ENCODE assay signal across 17 cellular contexts in genomic region chr19:10546817-10547216, GRCh38. TPM values are rescaled to one million over a fixed set of nuclear protein-coding genes. Genes with fewer than 3 reads are reported as not detected.
A peak's percentile ranks its signal among the peaks of the same experiment; 100 is the strongest.
DNase-seq lines count a peak whose midpoint lies in the region; ATAC-seq, FAIRE-seq and TF ChIP-seq lines count a peak whose summit lies in the region.
"Had no signal": no experiment of that assay in that cellular context is flagged by ENCODE, and none has a peak within 500 bp of the region (broad histone marks: within the 10 kb centered on the region; RNA-seq: fewer than 3 reads in every experiment).

No MANE protein-coding gene starts in this region.

- H3K4me2 ChIP-seq in HepG2 (ENCODE audit: low read depth, low read length) (no peak overlapping the region), PC-3 (ENCODE audit: low read length) (no peak overlapping the region)
- H3K4me2 ChIP-seq: KMS-11 had no signal

- no peak for TF ChIP-seq POLR2A in HepG2 (IDR thresholded peaks at IDR 0.05; ENCODE audit: insufficient read depth in 1 of 2, low read depth in 2 of 2, low read length in 2 of 2)
- TF ChIP-seq POLR2A in right lobe of liver (IDR thresholded peaks at IDR 0.05) = no peak

- H3K4me1 ChIP-seq in HepG2 (ENCODE audit: insufficient read depth, low read length) = peaks cover 17% of the 10 kb centered on the region
- peaks cover 0 to 13% (median 2%) of the 10 kb centered on the region in 4 donors for H3K4me1 ChIP-seq in right lobe of liver
- H3K4me1 ChIP-seq in PC-3 (ENCODE audit: insufficient read depth, low read length) = 0 out of 2 replicates have a peak, but pooled peaks cover 9% of the 10 kb centered on the region

- H3K27ac Mint-ChIP-seq in stimulated activated effector memory CD8-positive, alpha-beta T cell treated with anti-CD3 and anti-CD28 coated beads, Interleukin-12 subunit alpha, Interleukin-12 subunit beta, amount 100 ng/mL, for 72 hours = no peak overlapping the region

- no peaks in the 10 kb centered on the region for H4K20me1 ChIP-seq in HepG2 (ENCODE audit: insufficient read depth, low read length)
- no peaks in the 10 kb centered on the region for H4K20me1 ChIP-seq in PC-3 (ENCODE audit: low read length)

- POLR2A ChIA-PET in HepG2 (lab: Yijun Ruan, JAX) (no interaction called here), PC-3 (lab: Charles Lee; ENCODE audit: unreplicated experiment) (no interaction called here)

- BruUV-seq in HepG2 (replicated peaks; lab: Mats Ljungman, UMichigan) (TSS peak; percentile 42), PC-3 (replicated peaks; lab: Mats Ljungman, UMichigan) (no TSS peak)

- intact Hi-C loops in HepG2 (cut with micrococcal nuclease; ENCODE audit: unreplicated experiment) = no loop called here
- intact Hi-C loops in right lobe of liver (cut with DNase I) = no loop called here
- intact Hi-C loops in PC-3 (cut with micrococcal nuclease) = no loop called here

- H3K9me2 ChIP-seq in PC-3 (replicated peaks; ENCODE audit: low read length) = no peaks in the 10 kb centered on the region

- no peak overlapping the region for H3K27ac ChIP-seq in HepG2 (ENCODE audit: extremely low read length, insufficient read depth, low read length)
- H3K27ac ChIP-seq in right lobe of liver = no peak overlapping the region
- H3K27ac ChIP-seq in PC-3 (ENCODE audit: low read length) = no peak overlapping the region
- H3K27ac ChIP-seq: 22Rv1; BLaER1 treated with 17β-estradiol and CSF1 and Interleukin-3, amounts not matched to agents 10 nM and 100 nM; KMS-11 had no signal

- no peak for TF ChIP-seq RAD21 in HepG2 (CRISPR knock-in tag; IDR thresholded peaks at IDR 0.05)

- H3K27me3 ChIP-seq in HepG2 (ENCODE audit: control insufficient read depth in 1 of 2, insufficient read depth in 2 of 2, low read length in 2 of 2) (no peaks in the 10 kb centered on the region), right lobe of liver (no peaks in the 10 kb centered on the region), PC-3 (ENCODE audit: low read length) (no peaks in the 10 kb centered on the region)
- H3K27me3 ChIP-seq: BLaER1 treated with 17β-estradiol and CSF1 and Interleukin-3, amounts not matched to agents 10 nM and 100 nM; MG63 had no signal

- H3K36me3 ChIP-seq in HepG2 (replicated peaks in 1 of 2; ENCODE audit: control insufficient read depth in 1 of 2, insufficient read depth in 2 of 2, low read length in 2 of 2) (peaks cover 3 to 30% of the 10 kb centered on the region in 2 experiments; a peak in 3 of 5 replicates), right lobe of liver (peaks cover 0 to 47% (median 7%) of the 10 kb centered on the region in 4 donors), PC-3 (ENCODE audit: low read depth, low read length) (peaks cover 7% of the 10 kb centered on the region; the same call in 1 of the 2 replicates)

- H3F3A ChIP-seq in PC-3 (ENCODE audit: low read length, unreplicated experiment) = no peaks in the 10 kb centered on the region

- TF ChIP-seq CTCF in HepG2 (CRISPR knock-in tag; IDR thresholded peaks at IDR 0.05) (no peak), right lobe of liver (IDR thresholded peaks at IDR 0.05) (no peak), PC-3 (conservative IDR thresholded peaks at IDR 0.05; ENCODE audit: low read depth, low read length) (no peak)

- H2AFZ ChIP-seq in HepG2 (ENCODE audit: low read length) = no peak overlapping the region
- H2AFZ ChIP-seq in PC-3 (ENCODE audit: low read length) = no peak overlapping the region

- H3K9me3 ChIP-seq in HepG2 (ENCODE audit: low read length) (no peaks in the 10 kb centered on the region), right lobe of liver (no peaks in the 10 kb centered on the region), PC-3 (ENCODE audit: low read length) (no peaks in the 10 kb centered on the region)
- H3K9me3 ChIP-seq: BLaER1 treated with 17β-estradiol and CSF1 and Interleukin-3, amounts not matched to agents 10 nM and 100 nM; MG63 had no signal

- no peaks in the 10 kb centered on the region for H3K79me2 ChIP-seq in HepG2 (ENCODE audit: insufficient read depth, low read length)
- peaks cover 26% of the 10 kb centered on the region for H3K79me2 ChIP-seq in PC-3 (ENCODE audit: low read length)

- H3K36me3 Mint-ChIP-seq in stimulated activated effector memory CD8-positive, alpha-beta T cell treated with anti-CD3 and anti-CD28 coated beads, Interleukin-12 subunit alpha, Interleukin-12 subunit beta, amount 100 ng/mL, for 72 hours = peaks cover 63% of the 10 kb centered on the region

- WGBS in HepG2 (ENCODE audit: low lambda C conversion rate) = 93% methylated on average over 17 of the region's 17 CpGs
- WGBS in right lobe of liver (ENCODE audit: insufficient coverage, low coverage, low lambda C conversion rate, missing lambda C conversion rate) = no CpG with 5 or more reads among the region's 17 CpGs

- CTCF ChIA-PET in HepG2 (lab: Yijun Ruan, JAX; ENCODE audit: low intra/inter-chr PET ratio, low total read pairs) = no interaction called here
- CTCF ChIA-PET in PC-3 (lab: Charles Lee) = no interaction called here

- TF ChIP-seq EP300 in HepG2 (IDR thresholded peaks at IDR 0.05; ENCODE audit: low read depth in 2 of 2, low read length in 2 of 2) (no peak), HepG2 (CRISPR knock-in tag; IDR thresholded peaks at IDR 0.05; ENCODE audit: borderline replicate concordance) (no peak)

- ATAC-seq in HepG2 (no peak), right lobe of liver (no peak), PC-3 (no peak)
- ATAC-seq in stimulated activated effector memory CD8-positive, alpha-beta T cell treated with anti-CD3 and anti-CD28 coated beads, Interleukin-12 subunit alpha, Interleukin-12 subunit beta, amount 100 ng/mL, for 72 hours = no peak

- H3K4me3 ChIP-seq in HepG2 (replicated peaks in 1 of 3; ENCODE audit: insufficient read depth in 1 of 3, low read depth in 2 of 3, low read length in 3 of 3) (no peak overlapping the region), right lobe of liver (no peak overlapping the region), PC-3 (ENCODE audit: low read length) (no peak overlapping the region)
- H3K4me3 ChIP-seq: BLaER1 treated with 17β-estradiol and CSF1 and Interleukin-3, amounts not matched to agents 10 nM and 100 nM; MG63 had no signal

- H3K4me3 Mint-ChIP-seq in stimulated activated effector memory CD8-positive, alpha-beta T cell treated with anti-CD3 and anti-CD28 coated beads, Interleukin-12 subunit alpha, Interleukin-12 subunit beta, amount 100 ng/mL, for 72 hours = no peak overlapping the region

- H3K9me3 Mint-ChIP-seq in stimulated activated effector memory CD8-positive, alpha-beta T cell treated with anti-CD3 and anti-CD28 coated beads, Interleukin-12 subunit alpha, Interleukin-12 subunit beta, amount 100 ng/mL, for 72 hours = no peaks in the 10 kb centered on the region

- no peak for FAIRE-seq in HepG2 (lab: Jason Lieb, UNC)
- FAIRE-seq: H1 had no signal

- DNase-seq in HepG2 (ENCODE audit: low spot score) (no peak), right lobe of liver (no peak), PC-3 (no peak)
- DNase-seq in stimulated activated effector memory CD8-positive, alpha-beta T cell treated with anti-CD3 and anti-CD28 coated beads, Interleukin-12 subunit alpha, Interleukin-12 subunit beta, amount 100 ng/mL, for 72 hours (ENCODE audit: low spot score in 2 of 2) = no peak
- DNase-seq: DMS153, EL, MG63, NCI-H1092 treated with DMSO at 0.1 percent for 48 hours, NCI-H1694, NCI-H2107, NCI-H226, NCI-H526 treated with DMSO at 0.1 percent for 48 hours, OCI-M1 had no signal

- peaks cover 18% of the 10 kb centered on the region for H3K4me1 Mint-ChIP-seq in stimulated activated effector memory CD8-positive, alpha-beta T cell treated with anti-CD3 and anti-CD28 coated beads, Interleukin-12 subunit alpha, Interleukin-12 subunit beta, amount 100 ng/mL, for 72 hours

- no peak overlapping the region for H3K9ac ChIP-seq in HepG2 (ENCODE audit: insufficient read depth, low read depth, low read length)
- H3K9ac ChIP-seq in PC-3 (ENCODE audit: low read length) = no peak overlapping the region
- H3K9ac ChIP-seq: KMS-11 had no signal

- in situ Hi-C loops in HepG2 (cut with HindIII; ENCODE audit: extremely low pct_ligation_motif_present, low pct_unique_long_range_greater_than_20kb) = no loop called here

RNA-seq across cellular contexts. Expression of gene ATG4D, which starts 3.1 kb away (rescaled TPM):
- total RNA-seq in HepG2 (2016; rRNA removed; fragmentation: Illumina TruSeq; extraction: Trizol) (9.3 and 19.0 TPM in 2 replicates), right lobe of liver (10 to 100 TPM in 4 of 6 experiments, 1 to 10 TPM in 2; 8.1 to 19.7 (median 11.8) TPM), PC-3 (2014; rRNA removed) (53.2 and 65.9 TPM in 2 replicates)
- total RNA-seq in HepG2 (2016; cell fraction: cytosol; rRNA removed; fragmentation: Illumina TruSeq; extraction: Trizol; ENCODE audit: low read depth) = 20.9 and 26.1 TPM in 2 replicates
- total RNA-seq in HepG2 (2016; cell fraction: insoluble cytoplasmic fraction; rRNA removed; fragmentation: Illumina TruSeq; extraction: Trizol) = 8.3 and 18.7 TPM in 2 replicates
- 35.4 and 38.3 TPM in 2 replicates for total RNA-seq in HepG2 (2016; cell fraction: membrane; rRNA removed; fragmentation: Illumina TruSeq; extraction: Trizol)
- 17.2 TPM in 2 replicates for total RNA-seq in HepG2 (2016; cell fraction: nucleus; rRNA removed; fragmentation: Illumina TruSeq; extraction: Trizol)
- polyA plus RNA-seq in HepG2 (2011; rRNA removed) = 17.8 and 22.9 TPM in 2 replicates
- 16.1 and 23.3 TPM in 2 replicates for polyA plus RNA-seq in HepG2 (2011; cell fraction: cytosol; rRNA removed)
- 60.1 and 73.0 TPM in 2 replicates for polyA plus RNA-seq in HepG2 (2011; cell fraction: nucleus; rRNA removed)
- 16.8 and 18.5 TPM in 2 replicates for polyA plus RNA-seq in HepG2 (2012)
- polyA plus RNA-seq in HepG2 (2016; cell fraction: cytosol; fragmentation: Illumina TruSeq; extraction: Trizol; ENCODE audit: low read depth) = 22.2 and 28.5 TPM in 2 replicates
- polyA plus RNA-seq in HepG2 (2016; cell fraction: insoluble cytoplasmic fraction; fragmentation: Illumina TruSeq; extraction: Trizol; ENCODE audit: low read depth) = 11.1 and 14.6 TPM in 2 replicates
- 29.9 and 35.4 TPM in 2 replicates for polyA plus RNA-seq in HepG2 (2016; cell fraction: membrane; fragmentation: Illumina TruSeq; extraction: Trizol; ENCODE audit: low read depth)
- 35.0 and 45.7 TPM in 2 replicates for polyA plus RNA-seq in HepG2 (2016; cell fraction: nucleus; fragmentation: Illumina TruSeq; extraction: Trizol; ENCODE audit: insufficient read depth, low read depth)
- 33.4 and 51.6 TPM in 2 replicates for polyA minus RNA-seq in HepG2 (2011; rRNA and poly(A)+ RNA removed; ENCODE audit: low replicate concordance)
- polyA minus RNA-seq in HepG2 (2011; cell fraction: cytosol; rRNA and poly(A)+ RNA removed) = 18.5 and 22.9 TPM in 2 replicates
- polyA minus RNA-seq in HepG2 (2011; cell fraction: nucleus; rRNA and poly(A)+ RNA removed) = 13.3 and 16.9 TPM in 2 replicates

RNA-seq across cellular contexts. Expression of gene KRI1, which starts 19.0 kb away (rescaled TPM):
- total RNA-seq in HepG2 (2016; rRNA removed; fragmentation: Illumina TruSeq; extraction: Trizol) = 10.2 and 11.7 TPM in 2 replicates
- 2.3 and 3.1 TPM in 2 replicates for total RNA-seq in HepG2 (2016; cell fraction: cytosol; rRNA removed; fragmentation: Illumina TruSeq; extraction: Trizol; ENCODE audit: low read depth)
- 8.4 and 12.8 TPM in 2 replicates for total RNA-seq in HepG2 (2016; cell fraction: insoluble cytoplasmic fraction; rRNA removed; fragmentation: Illumina TruSeq; extraction: Trizol)
- 3.2 and 3.9 TPM in 2 replicates for total RNA-seq in HepG2 (2016; cell fraction: membrane; rRNA removed; fragmentation: Illumina TruSeq; extraction: Trizol)
- 9.0 and 10.0 TPM in 2 replicates for total RNA-seq in HepG2 (2016; cell fraction: nucleus; rRNA removed; fragmentation: Illumina TruSeq; extraction: Trizol)
- polyA plus RNA-seq in HepG2 (2011; rRNA removed) = 9.1 and 12.7 TPM in 2 replicates
- 4.8 and 4.9 TPM in 2 replicates for polyA plus RNA-seq in HepG2 (2011; cell fraction: cytosol; rRNA removed)
- 29.3 and 32.2 TPM in 2 replicates for polyA plus RNA-seq in HepG2 (2011; cell fraction: nucleus; rRNA removed)
- 12.5 and 15.9 TPM in 2 replicates for polyA plus RNA-seq in HepG2 (2012)
- 1.9 and 2.1 TPM in 2 replicates for polyA plus RNA-seq in HepG2 (2016; cell fraction: cytosol; fragmentation: Illumina TruSeq; extraction: Trizol; ENCODE audit: low read depth)
- 11.0 and 12.8 TPM in 2 replicates for polyA plus RNA-seq in HepG2 (2016; cell fraction: insoluble cytoplasmic fraction; fragmentation: Illumina TruSeq; extraction: Trizol; ENCODE audit: low read depth)
- 3.0 and 4.1 TPM in 2 replicates for polyA plus RNA-seq in HepG2 (2016; cell fraction: membrane; fragmentation: Illumina TruSeq; extraction: Trizol; ENCODE audit: low read depth)
- 59.6 and 63.0 TPM in 2 replicates for polyA plus RNA-seq in HepG2 (2016; cell fraction: nucleus; fragmentation: Illumina TruSeq; extraction: Trizol; ENCODE audit: insufficient read depth, low read depth)
- 12.6 and 33.9 TPM in 2 replicates for polyA minus RNA-seq in HepG2 (2011; rRNA and poly(A)+ RNA removed; ENCODE audit: low replicate concordance)
- polyA minus RNA-seq in HepG2 (2011; cell fraction: cytosol; rRNA and poly(A)+ RNA removed) = 5.1 and 8.9 TPM in 2 replicates
- 8.8 and 9.8 TPM in 2 replicates for polyA minus RNA-seq in HepG2 (2011; cell fraction: nucleus; rRNA and poly(A)+ RNA removed)
- total RNA-seq in right lobe of liver = 1 to 10 TPM; 5.8 to 9.6 (median 8.5) TPM
- total RNA-seq in PC-3 (2014; rRNA removed) = 52.9 and 72.6 TPM in 2 replicates

RNA-seq across cellular contexts. Expression of gene CDKN2D, which starts 22.0 kb away (rescaled TPM):
- total RNA-seq in HepG2 (2016; rRNA removed; fragmentation: Illumina TruSeq; extraction: Trizol) (4.8 and 5.4 TPM in 2 replicates), right lobe of liver (1 to 10 TPM in 4 of 6 experiments, under 1 TPM in 2; 0.97 to 2.8 (median 2.0) TPM), PC-3 (2014; rRNA removed) (17.1 and 22.5 TPM in 2 replicates)
- total RNA-seq in HepG2 (2016; cell fraction: cytosol; rRNA removed; fragmentation: Illumina TruSeq; extraction: Trizol; ENCODE audit: low read depth) = 4.1 and 5.0 TPM in 2 replicates
- 4.8 and 5.1 TPM in 2 replicates for total RNA-seq in HepG2 (2016; cell fraction: insoluble cytoplasmic fraction; rRNA removed; fragmentation: Illumina TruSeq; extraction: Trizol)
- total RNA-seq in HepG2 (2016; cell fraction: membrane; rRNA removed; fragmentation: Illumina TruSeq; extraction: Trizol) = 7.2 and 8.5 TPM in 2 replicates
- total RNA-seq in HepG2 (2016; cell fraction: nucleus; rRNA removed; fragmentation: Illumina TruSeq; extraction: Trizol) = 2.6 and 3.2 TPM in 2 replicates
- polyA plus RNA-seq in HepG2 (2011; rRNA removed) = 8.0 and 8.6 TPM in 2 replicates
- polyA plus RNA-seq in HepG2 (2011; cell fraction: cytosol; rRNA removed) = 9.2 and 13.0 TPM in 2 replicates
- 7.4 and 7.6 TPM in 2 replicates for polyA plus RNA-seq in HepG2 (2011; cell fraction: nucleus; rRNA removed)
- 2.5 and 6.6 TPM in 2 replicates for polyA plus RNA-seq in HepG2 (2012)
- polyA plus RNA-seq in HepG2 (2016; cell fraction: cytosol; fragmentation: Illumina TruSeq; extraction: Trizol; ENCODE audit: low read depth) = 6.2 and 7.7 TPM in 2 replicates
- 6.3 and 8.0 TPM in 2 replicates for polyA plus RNA-seq in HepG2 (2016; cell fraction: insoluble cytoplasmic fraction; fragmentation: Illumina TruSeq; extraction: Trizol; ENCODE audit: low read depth)
- 8.2 and 8.7 TPM in 2 replicates for polyA plus RNA-seq in HepG2 (2016; cell fraction: membrane; fragmentation: Illumina TruSeq; extraction: Trizol; ENCODE audit: low read depth)
- 11.5 and 12.4 TPM in 2 replicates for polyA plus RNA-seq in HepG2 (2016; cell fraction: nucleus; fragmentation: Illumina TruSeq; extraction: Trizol; ENCODE audit: insufficient read depth, low read depth)
- polyA minus RNA-seq in HepG2 (2011; rRNA and poly(A)+ RNA removed; ENCODE audit: low replicate concordance) = 7.8 and 7.9 TPM in 2 replicates
- 1.8 and 2.3 TPM in 2 replicates for polyA minus RNA-seq in HepG2 (2011; cell fraction: cytosol; rRNA and poly(A)+ RNA removed)
- polyA minus RNA-seq in HepG2 (2011; cell fraction: nucleus; rRNA and poly(A)+ RNA removed) = 0.39 and 0.87 TPM in 2 replicates

RNA-seq across cellular contexts. Expression of gene S1PR5, which starts 29.6 kb away (rescaled TPM):
- total RNA-seq in HepG2 (2016; rRNA removed; fragmentation: Illumina TruSeq; extraction: Trizol) = not detected in 2 replicates
- not detected in 2 replicates for total RNA-seq in HepG2 (2016; cell fraction: cytosol; rRNA removed; fragmentation: Illumina TruSeq; extraction: Trizol; ENCODE audit: low read depth)
- 0.09 TPM in 1 of 2 replicates, not detected in the other for total RNA-seq in HepG2 (2016; cell fraction: insoluble cytoplasmic fraction; rRNA removed; fragmentation: Illumina TruSeq; extraction: Trizol)
- not detected in 2 replicates for total RNA-seq in HepG2 (2016; cell fraction: membrane; rRNA removed; fragmentation: Illumina TruSeq; extraction: Trizol)
- not detected in 2 replicates for total RNA-seq in HepG2 (2016; cell fraction: nucleus; rRNA removed; fragmentation: Illumina TruSeq; extraction: Trizol)
- polyA plus RNA-seq in HepG2 (2011; rRNA removed) = 0.04 TPM in 1 of 2 replicates, not detected in the other
- polyA plus RNA-seq in HepG2 (2011; cell fraction: cytosol; rRNA removed) = 0.04 TPM in 1 of 2 replicates, not detected in the other
- not detected in 2 replicates for polyA plus RNA-seq in HepG2 (2011; cell fraction: nucleus; rRNA removed)
- polyA plus RNA-seq in HepG2 (2012) = not detected in 2 replicates
- not detected in 2 replicates for polyA plus RNA-seq in HepG2 (2016; cell fraction: cytosol; fragmentation: Illumina TruSeq; extraction: Trizol; ENCODE audit: low read depth)
- not detected in 2 replicates for polyA plus RNA-seq in HepG2 (2016; cell fraction: insoluble cytoplasmic fraction; fragmentation: Illumina TruSeq; extraction: Trizol; ENCODE audit: low read depth)
- polyA plus RNA-seq in HepG2 (2016; cell fraction: membrane; fragmentation: Illumina TruSeq; extraction: Trizol; ENCODE audit: low read depth) = not detected in 2 replicates
- polyA plus RNA-seq in HepG2 (2016; cell fraction: nucleus; fragmentation: Illumina TruSeq; extraction: Trizol; ENCODE audit: insufficient read depth, low read depth) = not detected in 2 replicates
- polyA minus RNA-seq in HepG2 (2011; rRNA and poly(A)+ RNA removed; ENCODE audit: low replicate concordance) = 0.72 TPM in 1 of 2 replicates, not detected in the other
- not detected in 2 replicates for polyA minus RNA-seq in HepG2 (2011; cell fraction: cytosol; rRNA and poly(A)+ RNA removed)
- not detected in 2 replicates for polyA minus RNA-seq in HepG2 (2011; cell fraction: nucleus; rRNA and poly(A)+ RNA removed)
- under 1 TPM in 5 of 6 experiments, not detected in 1; 0.20 to 0.43 (median 0.35) TPM for total RNA-seq in right lobe of liver
- 2.4 and 4.1 TPM in 2 replicates for total RNA-seq in PC-3 (2014; rRNA removed)

RNA-seq across cellular contexts. Expression of gene AP1M2, which starts 40.3 kb away (rescaled TPM):
- total RNA-seq in HepG2 (2016; rRNA removed; fragmentation: Illumina TruSeq; extraction: Trizol) (76.8 and 82.9 TPM in 2 replicates), right lobe of liver (1 to 10 TPM in 2 of 6 experiments, under 1 TPM in 4; 0.35 to 2.5 (median 0.75) TPM), PC-3 (2014; rRNA removed) (43.9 and 50.0 TPM in 2 replicates)
- total RNA-seq in HepG2 (2016; cell fraction: cytosol; rRNA removed; fragmentation: Illumina TruSeq; extraction: Trizol; ENCODE audit: low read depth) = 118 and 125 TPM in 2 replicates
- 76.9 and 81.0 TPM in 2 replicates for total RNA-seq in HepG2 (2016; cell fraction: insoluble cytoplasmic fraction; rRNA removed; fragmentation: Illumina TruSeq; extraction: Trizol)
- total RNA-seq in HepG2 (2016; cell fraction: membrane; rRNA removed; fragmentation: Illumina TruSeq; extraction: Trizol) = 155 and 171 TPM in 2 replicates
- 20.9 and 33.5 TPM in 2 replicates for total RNA-seq in HepG2 (2016; cell fraction: nucleus; rRNA removed; fragmentation: Illumina TruSeq; extraction: Trizol)
- polyA plus RNA-seq in HepG2 (2011; rRNA removed) = 6.3 and 11.0 TPM in 2 replicates
- 9.9 and 10.4 TPM in 2 replicates for polyA plus RNA-seq in HepG2 (2011; cell fraction: cytosol; rRNA removed)
- 5.0 and 7.5 TPM in 2 replicates for polyA plus RNA-seq in HepG2 (2011; cell fraction: nucleus; rRNA removed)
- 15.7 and 24.8 TPM in 2 replicates for polyA plus RNA-seq in HepG2 (2012)
- polyA plus RNA-seq in HepG2 (2016; cell fraction: cytosol; fragmentation: Illumina TruSeq; extraction: Trizol; ENCODE audit: low read depth) = 112 and 122 TPM in 2 replicates
- 68.0 and 75.6 TPM in 2 replicates for polyA plus RNA-seq in HepG2 (2016; cell fraction: insoluble cytoplasmic fraction; fragmentation: Illumina TruSeq; extraction: Trizol; ENCODE audit: low read depth)
- polyA plus RNA-seq in HepG2 (2016; cell fraction: membrane; fragmentation: Illumina TruSeq; extraction: Trizol; ENCODE audit: low read depth) = 140 and 148 TPM in 2 replicates
- polyA plus RNA-seq in HepG2 (2016; cell fraction: nucleus; fragmentation: Illumina TruSeq; extraction: Trizol; ENCODE audit: insufficient read depth, low read depth) = 52.2 and 56.2 TPM in 2 replicates
- polyA minus RNA-seq in HepG2 (2011; rRNA and poly(A)+ RNA removed; ENCODE audit: low replicate concordance) = 5.0 and 16.3 TPM in 2 replicates
- polyA minus RNA-seq in HepG2 (2011; cell fraction: cytosol; rRNA and poly(A)+ RNA removed) = 3.0 and 5.1 TPM in 2 replicates
- polyA minus RNA-seq in HepG2 (2011; cell fraction: nucleus; rRNA and poly(A)+ RNA removed) = 1.2 and 3.2 TPM in 2 replicates
